In genomic region chr14:59727073-59727661, GRCh38 we compare ENCODE assay signal across 20 cellular contexts.
"Had no signal": no experiment of that assay in that cellular context is flagged by ENCODE, and none has a peak within 500 bp of the region (broad histone marks: within the 10 kb centered on the region; RNA-seq: fewer than 3 reads in every experiment).

No MANE protein-coding gene starts in this region.

- H3K4me1 Mint-ChIP-seq: activated naive CD4-positive, alpha-beta T cell treated with anti-CD3 and anti-CD28 coated beads, Interleukin-2, amount 10 ng/mL, durations not matched to agents 7 days and 5 days; naive B cell; stimulated activated effector memory CD8-positive, alpha-beta T cell treated with anti-CD3 and anti-CD28 coated beads, Interleukin-12 subunit alpha, Interleukin-12 subunit beta, amount 100 ng/mL, for 72 hours had no signal

- H3K36me3 Mint-ChIP-seq: activated naive CD4-positive, alpha-beta T cell treated with anti-CD3 and anti-CD28 coated beads, Interleukin-2, amount 10 ng/mL, durations not matched to agents 7 days and 5 days; naive B cell; stimulated activated effector memory CD8-positive, alpha-beta T cell treated with anti-CD3 and anti-CD28 coated beads, Interleukin-12 subunit alpha, Interleukin-12 subunit beta, amount 100 ng/mL, for 72 hours had no signal

- H3K27me3 ChIP-seq: foreskin keratinocyte, left lung, right lobe of liver, thyroid gland had no signal

- H3K4me3 Mint-ChIP-seq: activated naive CD4-positive, alpha-beta T cell treated with anti-CD3 and anti-CD28 coated beads, Interleukin-2, amount 10 ng/mL, durations not matched to agents 7 days and 5 days; dendritic cell treated with granulocyte-macrophage colony-stimulating factor and Interleukin-4, amounts not matched to agents 40 ng/mL and 50 ng/mL, for 4 days; naive B cell; stimulated activated effector memory CD8-positive, alpha-beta T cell treated with anti-CD3 and anti-CD28 coated beads, Interleukin-12 subunit alpha, Interleukin-12 subunit beta, amount 100 ng/mL, for 72 hours; T-helper 1 cell treated with Interleukin-12 subunit alpha and Interleukin-12 subunit beta and Interleukin-4 antibody, amounts not matched to agents 30 μg/mL and 1 μg/mL, for 36 hours had no signal

- H3K4me3 ChIP-seq: left lung, lung, right lobe of liver, skin epidermis, thyroid gland had no signal

- ATAC-seq: foreskin keratinocyte; left lung; stimulated activated effector memory CD8-positive, alpha-beta T cell treated with anti-CD3 and anti-CD28 coated beads, Interleukin-12 subunit alpha, Interleukin-12 subunit beta, amount 100 ng/mL, for 72 hours had no signal

- H3K4me1 ChIP-seq: foreskin keratinocyte, left lung, right lobe of liver, thyroid gland had no signal

- H3K36me3 ChIP-seq: right lobe of liver, thyroid gland had no signal

- H3K27ac ChIP-seq: foreskin keratinocyte, left lung, right lobe of liver, skin epidermis, thyroid gland had no signal

- H3K9me3 Mint-ChIP-seq: activated naive CD4-positive, alpha-beta T cell treated with anti-CD3 and anti-CD28 coated beads, Interleukin-2, amount 10 ng/mL, durations not matched to agents 7 days and 5 days; stimulated activated effector memory CD8-positive, alpha-beta T cell treated with anti-CD3 and anti-CD28 coated beads, Interleukin-12 subunit alpha, Interleukin-12 subunit beta, amount 100 ng/mL, for 72 hours; T-helper 1 cell treated with Interleukin-12 subunit alpha and Interleukin-12 subunit beta and Interleukin-4 antibody, amounts not matched to agents 30 μg/mL and 1 μg/mL, for 36 hours had no signal

- H3K27me3 Mint-ChIP-seq: activated naive CD4-positive, alpha-beta T cell treated with anti-CD3 and anti-CD28 coated beads, Interleukin-2, amount 10 ng/mL, durations not matched to agents 7 days and 5 days; dendritic cell treated with granulocyte-macrophage colony-stimulating factor and Interleukin-4, amounts not matched to agents 40 ng/mL and 50 ng/mL, for 4 days had no signal

- H3K9me3 ChIP-seq: left lung, right lobe of liver, thyroid gland had no signal

- DNase-seq: activated CD4-positive, alpha-beta T cell treated with anti-CD3 and anti-CD28 coated beads for 4 hours; activated CD4-positive, alpha-beta T cell treated with anti-CD3 and anti-CD28 coated beads, Interleukin-2, amount 50 U/mL, for 48 hours; activated CD4-positive, CD25-positive, alpha-beta regulatory T cell; activated CD8-positive, alpha-beta memory T cell treated with anti-CD3 and anti-CD28 coated beads, Interleukin-2, amount 50 U/mL, for 48 hours; activated naive CD4-positive, alpha-beta T cell treated with anti-CD3 and anti-CD28 coated beads, Interleukin-2, amount 10 ng/mL, durations not matched to agents 7 days and 5 days; activated T-cell treated with anti-CD3 and anti-CD28 coated beads, Interleukin-2, amount 50 U/mL, for 48 hours; cerebellar nuclear complex; effector CD4-positive, alpha-beta T cell; foreskin keratinocyte; naive B cell; stimulated activated CD4-positive, alpha-beta T cell treated with anti-CD3 and anti-CD28 coated beads, Interleukin-1b, Interleukin-23, amount 100 ng/mL, for 48 hours; T1000; thyroid gland had no signal

- H3K27ac Mint-ChIP-seq: activated naive CD4-positive, alpha-beta T cell treated with anti-CD3 and anti-CD28 coated beads, Interleukin-2, amount 10 ng/mL, durations not matched to agents 7 days and 5 days; dendritic cell treated with granulocyte-macrophage colony-stimulating factor and Interleukin-4, amounts not matched to agents 40 ng/mL and 50 ng/mL, for 4 days; naive B cell; stimulated activated effector memory CD8-positive, alpha-beta T cell treated with anti-CD3 and anti-CD28 coated beads, Interleukin-12 subunit alpha, Interleukin-12 subunit beta, amount 100 ng/mL, for 72 hours; T-helper 1 cell treated with Interleukin-12 subunit alpha and Interleukin-12 subunit beta and Interleukin-4 antibody, amounts not matched to agents 30 μg/mL and 1 μg/mL, for 36 hours had no signal
